1 cellular context compared by ENCODE assay signal in genomic region chr19:800360-801029, GRCh38.
TF ChIP-seq lines count a peak whose summit lies in the region.

No MANE protein-coding gene starts in this region.

TF ChIP-seq in endothelial cell of umbilical vein, 7 proteins besides CTCF, POLR2A, EP300 and RAD21:
- TF ChIP-seq FOS (IDR thresholded peaks at IDR 0.05; ENCODE audit: borderline replicate concordance, insufficient read depth, low read length) (no peak), GATA2 (IDR thresholded peaks at IDR 0.05; ENCODE audit: insufficient read depth, insufficient read length, low read depth, low read length) (peak; percentile 28), EZH2 (IDR thresholded peaks at IDR 0.05; ENCODE audit: borderline replicate concordance, low read depth, low read length, severe bottlenecking) (no peak)
